8 cellular contexts compared by ENCODE assay signal in the genomic region with DNA sequence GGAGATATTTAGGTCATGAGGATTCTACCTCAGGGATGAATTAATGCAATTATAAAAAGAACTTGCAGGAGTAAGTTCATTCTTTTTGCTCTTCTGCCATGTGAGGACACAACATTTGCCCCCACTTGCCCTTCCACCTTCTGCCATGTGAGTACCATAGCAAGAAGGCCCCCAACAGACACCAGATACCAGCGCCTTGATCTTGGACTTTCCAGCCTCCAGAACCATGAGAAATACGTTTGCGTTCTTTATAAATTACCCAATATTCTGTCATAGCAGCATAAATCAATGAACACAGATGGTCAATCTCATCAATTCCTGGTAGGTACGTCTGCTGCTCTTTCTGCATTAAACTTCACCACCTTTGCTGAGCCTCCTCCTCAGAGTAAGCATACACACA.
"Had no signal": no experiment of that assay in that cellular context is flagged by ENCODE, and none has a peak within 500 bp of the region (broad histone marks: within the 10 kb centered on the region; RNA-seq: fewer than 3 reads in every experiment).

No MANE protein-coding gene starts in this region.

- ATAC-seq: GM12878 had no signal

- DNase-seq: GDM1, GF-D8 had no signal

- FAIRE-seq: G401.6, GM12878, GM12891, GM12892, GM18507, GM19239 had no signal

- H3K4me3 ChIP-seq: GM12878 had no signal
